ENCODE assay signal across 1 cellular context in the genomic region with DNA sequence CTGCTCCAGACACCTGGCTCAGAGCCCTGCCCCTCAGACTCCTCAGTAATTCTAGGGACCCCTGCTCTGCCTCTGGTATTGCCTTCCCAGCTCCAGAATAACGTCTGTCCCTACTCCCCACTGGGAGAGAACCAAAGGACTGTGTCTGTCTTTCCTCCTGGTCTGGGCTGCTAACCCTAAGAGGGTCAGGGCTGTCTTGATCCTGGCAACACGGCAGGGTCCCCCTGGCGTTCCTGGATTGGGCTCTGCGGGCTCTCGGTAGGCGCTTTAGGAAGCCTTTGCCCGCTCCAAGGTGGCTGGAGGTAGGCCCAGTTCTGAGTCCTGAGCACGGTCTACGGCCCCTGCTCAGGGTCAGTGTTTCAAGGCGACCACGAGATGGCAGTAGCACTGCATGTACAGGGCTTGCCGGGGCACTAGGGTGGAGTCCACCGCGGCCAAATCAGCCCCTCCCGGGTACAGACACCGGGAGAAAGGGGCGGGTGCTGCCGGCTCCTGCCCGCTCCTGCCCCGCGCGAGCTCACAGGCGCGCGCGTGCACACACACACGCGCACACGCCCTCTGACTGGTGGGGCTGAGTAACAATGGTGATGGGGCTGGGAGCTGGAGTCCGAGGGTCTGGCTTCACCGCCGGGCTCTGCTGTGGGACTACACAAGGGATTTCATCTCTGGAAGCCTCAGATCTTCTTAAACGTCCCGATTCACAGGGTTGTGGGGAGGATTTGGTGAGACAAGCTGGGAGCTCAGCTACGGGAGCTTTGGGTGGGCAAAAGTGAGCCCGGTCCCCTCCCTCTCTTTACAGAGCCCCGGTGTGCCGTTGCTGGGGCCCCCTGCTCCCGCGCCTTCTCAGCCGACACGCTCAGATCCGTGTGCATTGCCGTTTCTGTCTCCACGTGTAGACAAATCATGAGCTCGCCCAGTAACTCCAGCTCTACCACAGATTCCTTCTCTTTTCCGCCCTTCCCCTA.
TF ChIP-seq lines count a peak whose summit lies in the region.

No MANE protein-coding gene starts in this region.

TF ChIP-seq in A549, 52 proteins besides CTCF, POLR2A, EP300 and RAD21 (continued from another document):
- TF ChIP-seq BCL3 (IDR thresholded peaks at IDR 0.05), result 0 out of 3 replicates have a peak, but pooled peaks have one; percentile 25
- no peak for TF ChIP-seq ZNF302 (CRISPR knock-in tag; IDR thresholded peaks at IDR 0.05)
- TF ChIP-seq MAX (IDR thresholded peaks at IDR 0.05), result peak; percentile 38
- TF ChIP-seq ZSCAN20 (CRISPR knock-in tag; IDR thresholded peaks at IDR 0.05), result no peak
- no peak for TF ChIP-seq TFCP2L1 (CRISPR knock-in tag; IDR thresholded peaks at IDR 0.05)
